9 cellular contexts compared by ENCODE assay signal in genomic region chr1:186511761-186512637, GRCh38. TPM values are rescaled to one million over a fixed set of nuclear protein-coding genes. Genes with fewer than 3 reads are reported as not detected.
DNase-seq lines count a peak whose midpoint lies in the region; ATAC-seq and TF ChIP-seq lines count a peak whose summit lies in the region.
"Had no signal": no experiment of that assay in that cellular context is flagged by ENCODE, and none has a peak within 500 bp of the region (broad histone marks: within the 10 kb centered on the region; RNA-seq: fewer than 3 reads in every experiment).

No MANE protein-coding gene starts in this region.

- no peak overlapping the region for H3K4me3 ChIP-seq in left lung

- H3K36me3 Mint-ChIP-seq in activated T-helper 17 cell treated with anti-CD3 and anti-CD28 coated beads, Interleukin-2, amount 50 U/mL, for 72 hours (ENCODE audit: low read depth), result no peaks in the 10 kb centered on the region

- H3K9me3 Mint-ChIP-seq in activated T-helper 17 cell treated with anti-CD3 and anti-CD28 coated beads, Interleukin-2, amount 50 U/mL, for 72 hours, result peaks cover 20% of the 10 kb centered on the region

- H3K27me3 Mint-ChIP-seq in activated T-helper 17 cell treated with anti-CD3 and anti-CD28 coated beads, Interleukin-2, amount 50 U/mL, for 72 hours, result no peaks in the 10 kb centered on the region

- peak overlapping the region in 1 of 2 donors; percentile 33 for H3K27ac ChIP-seq in left lung

- DNase-seq in NCI-H510A (lab: John Stamatoyannopoulos, UW) (peak; percentile 8), left lung (peak; percentile 51 to 70), NCI-H2029 (lab: John Stamatoyannopoulos, UW) (no peak), DMS 273 treated with DMSO at 0.1 percent for 48 hours (lab: John Stamatoyannopoulos, UW) (no peak)
- DNase-seq: NCI-H446 had no signal

- ATAC-seq in GM18907 (IDR thresholded peaks at IDR 0.05; ENCODE audit: unreplicated experiment) (peak; percentile 93), HG02798 (IDR thresholded peaks at IDR 0.05; ENCODE audit: poor library complexity, unreplicated experiment) (peak; percentile 95), left lung (peak; percentile 98)
- ATAC-seq in activated T-helper 17 cell treated with anti-CD3 and anti-CD28 coated beads, Interleukin-2, amount 50 U/mL, for 72 hours (replicated peaks), result no peak
- ATAC-seq in activated CD4-positive, CD25-positive, alpha-beta regulatory T cell treated with anti-CD3 and anti-CD28 coated beads, Interleukin-2, amount 50 U/mL, for 24 hours, result no peak

- no peaks in the 10 kb centered on the region for H3K27me3 ChIP-seq in left lung

- no peak overlapping the region for H3K4me3 Mint-ChIP-seq in activated T-helper 17 cell treated with anti-CD3 and anti-CD28 coated beads, Interleukin-2, amount 50 U/mL, for 72 hours

- H3K9me3 ChIP-seq in left lung, result no peaks in the 10 kb centered on the region

- H3K4me1 Mint-ChIP-seq in activated T-helper 17 cell treated with anti-CD3 and anti-CD28 coated beads, Interleukin-2, amount 50 U/mL, for 72 hours, result no peaks in the 10 kb centered on the region

- no peak for TF ChIP-seq CTCF in left lung (IDR thresholded peaks at IDR 0.05)

- peaks cover 0 to 6% of the 10 kb centered on the region in 2 donors for H3K4me1 ChIP-seq in left lung

- intact Hi-C loops in left lung (cut with DNase I), result no loop called here

- H3K27ac Mint-ChIP-seq in activated T-helper 17 cell treated with anti-CD3 and anti-CD28 coated beads, Interleukin-2, amount 50 U/mL, for 72 hours, result no peak overlapping the region

- no peaks in the 10 kb centered on the region for H3K36me3 ChIP-seq in left lung

RNA-seq across cellular contexts. Expression of gene PDC, which starts 51.1 kb away (rescaled TPM):
- total RNA-seq in left lung, result not detected
- not detected for total RNA-seq in activated T-helper 17 cell treated with anti-CD3 and anti-CD28 coated beads, Interleukin-2, amount 50 U/mL, for 72 hours

Comparison
In these comparisons a context has a peak if more than half of its experiments do, and no peak if none do; other contexts are left out.
1. ATAC-seq: peak in GM18907 (single experiment), HG02798 (single experiment) and left lung (single experiment); none in activated T-helper 17 cell treated with anti-CD3 and anti-CD28 coated beads, Interleukin-2, amount 50 U/mL, for 72 hours (single experiment) and activated CD4-positive, CD25-positive, alpha-beta regulatory T cell treated with anti-CD3 and anti-CD28 coated beads, Interleukin-2, amount 50 U/mL, for 24 hours (0 of 2).
2. DNase-seq: peak in NCI-H510A (single experiment) and left lung (2 of 2); none in NCI-H2029 (single experiment) and DMS 273 treated with DMSO at 0.1 percent for 48 hours (single experiment).